14 cellular contexts compared by ENCODE assay signal in genomic region chr16:81618661-81619060, GRCh38.
DNase-seq lines count a peak whose midpoint lies in the region; ATAC-seq and TF ChIP-seq lines count a peak whose summit lies in the region.
"Had no signal": no experiment of that assay in that cellular context is flagged by ENCODE, and none has a peak within 500 bp of the region (broad histone marks: within the 10 kb centered on the region; RNA-seq: fewer than 3 reads in every experiment).

No MANE protein-coding gene starts in this region.

- DNase-seq in activated CD4-positive, alpha-beta T cell treated with anti-CD3 and anti-CD28 coated beads, Interleukin-2, amount 10 ng/mL, durations not matched to agents 7 days and 5 days: no peak
- no peak for DNase-seq in activated CD4-positive, alpha-beta T cell treated with anti-CD3 and anti-CD28 coated beads, Interleukin-2, amount 50 U/mL, for 1 hour
- peak in 27 of 61 donors; percentile 7 to 61 (median 21) for DNase-seq in caudate nucleus (lab: John Stamatoyannopoulos, UW)
- no peak for DNase-seq in mesothelial cell of epicardium (ENCODE audit: low spot score in 2 of 2, unreplicated experiment in 2 of 2)
- DNase-seq in vagina (ENCODE audit: extremely low spot score in 2 of 2): no peak
- DNase-seq: ACHN; activated CD4-positive, alpha-beta T cell treated with anti-CD3 and anti-CD28 coated beads for 36 hours; activated T-cell treated with anti-CD3 and anti-CD28 coated beads, Interleukin-2, amount 50 U/mL, for 4 hours; NCI-H446; testis had no signal

- H3K4me1 Mint-ChIP-seq in activated CD4-positive, alpha-beta T cell treated with anti-CD3 and anti-CD28 coated beads, Interleukin-2, amount 10 ng/mL, durations not matched to agents 7 days and 5 days: peaks cover 5% of the 10 kb centered on the region
- peaks cover 25% of the 10 kb centered on the region for H3K4me1 Mint-ChIP-seq in mesothelial cell of epicardium

- no peak overlapping the region for H3K4me3 Mint-ChIP-seq in activated CD4-positive, alpha-beta T cell treated with anti-CD3 and anti-CD28 coated beads, Interleukin-2, amount 10 ng/mL, durations not matched to agents 7 days and 5 days
- no peak overlapping the region for H3K4me3 Mint-ChIP-seq in mesothelial cell of epicardium
- H3K4me3 Mint-ChIP-seq: activated CD4-positive, alpha-beta T cell treated with anti-CD3 and anti-CD28 coated beads for 36 hours; activated T-cell treated with anti-CD3 and anti-CD28 coated beads, Interleukin-2, amount 50 U/mL, for 4 hours had no signal

- H3K9me3 ChIP-seq in vagina: no peaks in the 10 kb centered on the region
- H3K9me3 ChIP-seq: ascending aorta, testis had no signal

- CTCF ChIA-PET in activated CD4-positive, alpha-beta T cell treated with anti-CD3 and anti-CD28 coated beads, Interleukin-2, amount 10 ng/mL, durations not matched to agents 7 days and 5 days (lab: Charles Lee): no interaction called here

- TF ChIP-seq CTCF in mesothelial cell of epicardium (IDR thresholded peaks at IDR 0.05; ENCODE audit: unreplicated experiment) (no peak), vagina (IDR thresholded peaks at IDR 0.05) (no peak)

- intact Hi-C loops in vagina (cut with DNase I): loop anchor here (10.0 kb wide), 1 partner anchor 214 kb away; no protein-coding TSS in a partner anchor

- H3K36me3 Mint-ChIP-seq in activated CD4-positive, alpha-beta T cell treated with anti-CD3 and anti-CD28 coated beads, Interleukin-2, amount 10 ng/mL, durations not matched to agents 7 days and 5 days (ENCODE audit: low read depth): peaks cover 10% of the 10 kb centered on the region
- peaks cover 21% of the 10 kb centered on the region for H3K36me3 Mint-ChIP-seq in mesothelial cell of epicardium

- no peaks in the 10 kb centered on the region for H3K36me3 ChIP-seq in vagina
- H3K36me3 ChIP-seq: ascending aorta had no signal

- TF ChIP-seq POLR2A in vagina (IDR thresholded peaks at IDR 0.05): no peak

- H3K27ac Mint-ChIP-seq in activated CD4-positive, alpha-beta T cell treated with anti-CD3 and anti-CD28 coated beads, Interleukin-2, amount 10 ng/mL, durations not matched to agents 7 days and 5 days: peak overlapping the region; percentile 17
- H3K27ac Mint-ChIP-seq in mesothelial cell of epicardium: peak overlapping the region; percentile 90
- H3K27ac Mint-ChIP-seq: activated CD4-positive, alpha-beta T cell treated with anti-CD3 and anti-CD28 coated beads for 36 hours had no signal

- H3K9me3 Mint-ChIP-seq in activated CD4-positive, alpha-beta T cell treated with anti-CD3 and anti-CD28 coated beads, Interleukin-2, amount 10 ng/mL, durations not matched to agents 7 days and 5 days: no peaks in the 10 kb centered on the region
- H3K9me3 Mint-ChIP-seq in mesothelial cell of epicardium: no peaks in the 10 kb centered on the region
- H3K9me3 Mint-ChIP-seq: activated T-cell treated with anti-CD3 and anti-CD28 coated beads, Interleukin-2, amount 50 U/mL, for 4 hours had no signal

- peaks cover 81% of the 10 kb centered on the region for H3K4me1 ChIP-seq in vagina
- H3K4me1 ChIP-seq: testis had no signal

- no peaks in the 10 kb centered on the region for H3K27me3 ChIP-seq in vagina
- H3K27me3 ChIP-seq: ascending aorta, testis had no signal

- H3K27ac ChIP-seq in caudate nucleus (ENCODE audit: low read depth, low read length) (peak overlapping the region; percentile 26), vagina (peak overlapping the region; percentile 25)
- H3K27ac ChIP-seq: ascending aorta, testis had no signal

- no peaks in the 10 kb centered on the region for H3K27me3 Mint-ChIP-seq in activated CD4-positive, alpha-beta T cell treated with anti-CD3 and anti-CD28 coated beads, Interleukin-2, amount 10 ng/mL, durations not matched to agents 7 days and 5 days
- H3K27me3 Mint-ChIP-seq in mesothelial cell of epicardium (ENCODE audit: low read depth): no peaks in the 10 kb centered on the region
- H3K27me3 Mint-ChIP-seq: activated CD4-positive, alpha-beta T cell treated with anti-CD3 and anti-CD28 coated beads for 36 hours had no signal

- POLR2A ChIA-PET in activated CD4-positive, alpha-beta T cell treated with anti-CD3 and anti-CD28 coated beads, Interleukin-2, amount 10 ng/mL, durations not matched to agents 7 days and 5 days (lab: Charles Lee): no interaction called here

- H3K4me3 ChIP-seq in vagina: no peak overlapping the region
- H3K4me3 ChIP-seq: ascending aorta, testis had no signal

- ATAC-seq in GM21619 (IDR thresholded peaks at IDR 0.05; ENCODE audit: unreplicated experiment) (no peak), GM19351 (IDR thresholded peaks at IDR 0.05; ENCODE audit: unreplicated experiment) (no peak), HG03460 (IDR thresholded peaks at IDR 0.05; ENCODE audit: unreplicated experiment) (no peak)
- ATAC-seq: activated CD4-positive, alpha-beta T cell treated with anti-CD3 and anti-CD28 coated beads for 36 hours; activated T-cell treated with anti-CD3 and anti-CD28 coated beads, Interleukin-2, amount 50 U/mL, for 4 hours had no signal
